ENCODE assay signal across 8 cellular contexts in the genomic region with DNA sequence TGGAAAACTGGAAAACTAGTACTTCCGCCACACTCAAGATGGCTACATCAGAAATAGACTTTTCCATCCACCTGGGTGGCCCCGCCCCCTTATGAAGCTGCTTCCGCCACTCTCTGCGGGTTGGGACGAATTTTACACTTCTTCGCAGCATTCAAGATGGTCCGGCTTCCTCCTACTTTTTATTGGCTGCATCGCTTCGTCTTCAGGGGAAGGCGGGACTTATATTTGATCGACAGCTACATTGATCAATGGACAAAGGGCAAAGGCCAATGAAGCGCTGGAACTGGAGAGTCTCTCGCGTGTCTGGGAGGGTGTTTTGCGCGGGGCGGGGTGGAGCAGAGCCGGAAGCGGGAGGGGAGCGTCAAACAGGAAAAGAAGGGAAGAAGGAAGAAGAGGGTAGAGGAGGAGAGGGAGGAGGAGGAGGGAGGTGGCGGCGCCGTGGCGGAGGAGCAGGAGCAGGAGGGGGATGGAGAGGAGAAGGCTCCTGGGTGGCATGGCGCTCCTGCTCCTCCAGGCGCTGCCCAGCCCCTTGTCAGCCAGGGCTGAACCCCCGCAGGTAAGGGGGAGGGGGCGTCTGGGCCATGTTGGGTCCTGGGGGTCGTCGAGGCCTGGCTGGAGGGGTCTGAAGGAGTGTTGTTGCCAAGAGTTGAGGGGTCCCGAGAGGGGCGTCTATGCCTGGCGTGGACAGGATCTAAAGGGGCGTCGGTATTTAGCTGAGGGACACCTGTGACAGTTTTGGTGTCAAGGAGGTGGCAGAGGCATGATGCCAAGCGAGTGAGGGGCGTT. TPM values are rescaled to one million over a fixed set of nuclear protein-coding genes. Genes with fewer than 3 reads are reported as not detected.
DNase-seq lines count a peak whose midpoint lies in the region; ATAC-seq, FAIRE-seq and TF ChIP-seq lines count a peak whose summit lies in the region.

A gene (plus strand): TSS at position 361 of the 786 bp plus-strand sequence. CDS start 106 bp downstream, at position 467.

- 0 to 1% methylated on average over 37 of the region's 37 CpGs for WGBS in aorta, 2 donors

- H3K9me3 ChIP-seq in aorta (ENCODE audit: control insufficient read depth, low read length): no peaks in the 10 kb centered on the region

- ATAC-seq in HG02981 (IDR thresholded peaks at IDR 0.05; ENCODE audit: unreplicated experiment) (peak; percentile 97), aorta (ENCODE audit: low FRiP score) (peak; percentile 97)

- peak; percentile 89 for DNase-seq in GM18507 (ENCODE audit: extremely low spot score, insufficient read length, low read depth)
- DNase-seq in NCI-H2029 treated with DMSO at 0.1 percent for 48 hours (lab: John Stamatoyannopoulos, UW): peak; percentile 88
- DNase-seq in T-helper 9 cell: peak; percentile 88
- peak; percentile 99 for DNase-seq in astrocyte of the cerebellum (ENCODE audit: low read depth)
- peak; percentile 94 for DNase-seq in hepatic stellate cell (ENCODE audit: low spot score)
- peak; percentile 97 for DNase-seq in aorta

- TF ChIP-seq CTCF in astrocyte of the cerebellum (IDR thresholded peaks at IDR 0.05; ENCODE audit: low read depth, low read length, missing control alignments): no peak

- H3K4me3 ChIP-seq in astrocyte of the cerebellum (ENCODE audit: low read depth, low read length) (peak within 1 kb of the TSS; percentile 99), rectal smooth muscle tissue (ENCODE audit: low read length) (peak within 1 kb of the TSS; percentile 99), aorta (ENCODE audit: low read length in 2 of 2) (peak within 1 kb of the TSS; percentile 57 to 79)

- H3K4me1 ChIP-seq in rectal smooth muscle tissue (ENCODE audit: control insufficient read depth, insufficient read depth, low read length) (peaks cover 16% of the 10 kb centered on the region), aorta (ENCODE audit: control insufficient read depth in 1 of 2, insufficient read depth in 2 of 2, low read length in 2 of 2) (peaks cover 0 to 3% of the 10 kb centered on the region in 2 donors)

- H3K27ac ChIP-seq in rectal smooth muscle tissue (ENCODE audit: low read depth, low read length): peak within 1 kb of the TSS; percentile 93
- H3K27ac ChIP-seq in aorta (ENCODE audit: low read depth in 1 of 2, low read length in 2 of 2): peak within 1 kb of the TSS; percentile 37 to 96

- H3K27me3 ChIP-seq in rectal smooth muscle tissue (ENCODE audit: control insufficient read depth, insufficient read depth, low read length) (no peaks in the 10 kb centered on the region), aorta (ENCODE audit: control insufficient read depth in 1 of 2, insufficient read depth in 2 of 2, low read length in 1 of 2) (no peaks in the 10 kb centered on the region)

- in situ Hi-C loops in astrocyte of the cerebellum (cut with HindIII; ENCODE audit: low sequenced_read_pairs): no loop called here

- H3K36me3 ChIP-seq in rectal smooth muscle tissue (ENCODE audit: control insufficient read depth, insufficient read depth, low read length): no peaks in the 10 kb centered on the region
- no peaks in the 10 kb centered on the region for H3K36me3 ChIP-seq in aorta (ENCODE audit: control insufficient read depth in 1 of 2, insufficient read depth in 2 of 2, low read length in 1 of 2)

- intact Hi-C loops in aorta (cut with DNase I): loop anchor here (5.0 kb wide), 1 partner anchor 34 kb away; no protein-coding TSS in a partner anchor

- peak; percentile 99 for FAIRE-seq in GM18507 (lab: Jason Lieb, UNC)

- H3K9ac ChIP-seq in rectal smooth muscle tissue (ENCODE audit: low read length): peak within 1 kb of the TSS; percentile 98

RNA-seq across cellular contexts. Expression of the gene that starts here (rescaled TPM):
- 10 to 100 TPM; 81.1 to 84.7 TPM for total RNA-seq in aorta
- polyA plus RNA-seq in aorta: 10 to 100 TPM; 22.4 to 41.7 TPM

Comparison
In these comparisons a context has a peak if more than half of its experiments do, and no peak if none do; other contexts are left out.
1. Peak in every context shown above with its lines: DNase-seq, ATAC-seq, H3K4me3 ChIP-seq and H3K27ac ChIP-seq.